ENCODE assay signal across 13 cellular contexts in genomic region chr13:28611654-28612131, GRCh38. TPM values are rescaled to one million over a fixed set of nuclear protein-coding genes. Genes with fewer than 3 reads are reported as not detected.
DNase-seq lines count a peak whose midpoint lies in the region; ATAC-seq, FAIRE-seq and TF ChIP-seq lines count a peak whose summit lies in the region.
"Had no signal": no experiment of that assay in that cellular context is flagged by ENCODE, and none has a peak within 500 bp of the region (broad histone marks: within the 10 kb centered on the region; RNA-seq: fewer than 3 reads in every experiment).

No MANE protein-coding gene starts in this region.

- peak overlapping the region; percentile 70 for H2AFZ ChIP-seq in neuronal stem cell (ENCODE audit: low read length)

- no peak for FAIRE-seq in small intestine (lab: Jason Lieb, UNC)
- FAIRE-seq: GM12878, TTC549 had no signal

- no peak overlapping the region for H2BK5ac ChIP-seq in neuronal stem cell (ENCODE audit: low read length)

- H3K27ac ChIP-seq in neuronal stem cell (replicated peaks; ENCODE audit: low read length), result no peak overlapping the region
- no peak overlapping the region for H3K27ac ChIP-seq in esophagus muscularis mucosa (replicated peaks in 1 of 4)
- H3K27ac ChIP-seq in small intestine (ENCODE audit: low read depth in 1 of 2, low read length in 1 of 2), result no peak overlapping the region

- H3K4me3 ChIP-seq in NB4 (ENCODE audit: low read depth, low read length) (no peak overlapping the region), neuronal stem cell (ENCODE audit: low read length in 2 of 2) (no peak overlapping the region), esophagus muscularis mucosa (no peak overlapping the region), small intestine (ENCODE audit: low read depth in 1 of 2, low read length in 2 of 2) (no peak overlapping the region)
- H3K4me3 ChIP-seq: GM12878 had no signal

- no peaks in the 10 kb centered on the region for H3K27me3 ChIP-seq in neuronal stem cell (ENCODE audit: control insufficient read depth in 3 of 3, insufficient read depth in 3 of 3, low read depth in 1 of 3, low read length in 3 of 3)
- no peaks in the 10 kb centered on the region for H3K27me3 ChIP-seq in esophagus muscularis mucosa
- H3K27me3 ChIP-seq in small intestine (ENCODE audit: control insufficient read depth in 2 of 2, insufficient read depth in 2 of 2, low read length in 2 of 2), result no peaks in the 10 kb centered on the region

- H2BK12ac ChIP-seq in neuronal stem cell (ENCODE audit: low read length), result no peak overlapping the region

- no peak overlapping the region for H2AK5ac ChIP-seq in neuronal stem cell (ENCODE audit: low read depth, low read length)

- DNase-seq in activated naive CD4-positive, alpha-beta T cell treated with anti-CD3 and anti-CD28 coated beads, Interleukin-2, amount 50 U/mL, for 72 hours (ENCODE audit: low spot score in 2 of 2), result peak in 1 of 2 donors; percentile 8
- DNase-seq in activated naive CD4-positive, alpha-beta T cell (lab: John Stamatoyannopoulos, UW), result no peak
- peak; percentile 78 for DNase-seq in NB4 (ENCODE audit: low read depth)
- DNase-seq in amniotic epithelial cell (ENCODE audit: low read depth), result peak; percentile 55
- DNase-seq in neuronal stem cell (ENCODE audit: low spot score), result no peak
- DNase-seq in esophagus muscularis mucosa (ENCODE audit: extremely low spot score), result no peak
- no peak for DNase-seq in NAMALWA (ENCODE audit: low spot score)
- DNase-seq in small intestine, result no peak
- DNase-seq: NCI-H510A treated with DMSO at 0.1 percent for 48 hours had no signal

- peak; percentile 45 to 62 for ATAC-seq in activated naive CD4-positive, alpha-beta T cell treated with anti-CD3 and anti-CD28 coated beads, Interleukin-2, amount 50 U/mL, for 72 hours
- ATAC-seq: GM12878 had no signal

- TF ChIP-seq EP300 in esophagus muscularis mucosa (IDR thresholded peaks at IDR 0.05), result no peak

- no peak overlapping the region for H4K91ac ChIP-seq in neuronal stem cell (ENCODE audit: low read depth, low read length, poor library complexity)

- H3K27ac Mint-ChIP-seq in activated naive CD4-positive, alpha-beta T cell treated with anti-CD3 and anti-CD28 coated beads, Interleukin-2, amount 50 U/mL, for 72 hours, result peak overlapping the region; percentile 35 to 58
- H3K27ac Mint-ChIP-seq: activated naive CD4-positive, alpha-beta T cell treated with anti-CD3 and anti-CD28 coated beads, Interleukin-2, amount 50 U/mL, for 24 hours; B cell had no signal

- H3K4me2 ChIP-seq in neuronal stem cell (ENCODE audit: insufficient read depth, low read length, poor library complexity, severe bottlenecking), result no peak overlapping the region

- no peak overlapping the region for H3K23ac ChIP-seq in neuronal stem cell (ENCODE audit: low read depth, low read length, poor library complexity)

- H3K14ac ChIP-seq in neuronal stem cell (ENCODE audit: low read length), result no peak overlapping the region

- no peaks in the 10 kb centered on the region for H3K36me3 Mint-ChIP-seq in activated naive CD4-positive, alpha-beta T cell treated with anti-CD3 and anti-CD28 coated beads, Interleukin-2, amount 50 U/mL, for 72 hours
- H3K36me3 Mint-ChIP-seq: activated naive CD4-positive, alpha-beta T cell treated with anti-CD3 and anti-CD28 coated beads, Interleukin-2, amount 50 U/mL, for 24 hours had no signal

- H3K4me1 ChIP-seq in neuronal stem cell (ENCODE audit: control insufficient read depth in 2 of 2, insufficient read depth in 1 of 2, low read depth in 1 of 2, low read length in 2 of 2) (peaks cover 0 to 1% of the 10 kb centered on the region in 2 donors), esophagus muscularis mucosa (no peaks in the 10 kb centered on the region), small intestine (ENCODE audit: control insufficient read depth in 2 of 2, insufficient read depth in 1 of 2, low read depth in 1 of 2, low read length in 1 of 2) (no peaks in the 10 kb centered on the region)

- peaks cover 0 to 14% of the 10 kb centered on the region in 2 donors for H3K9me3 Mint-ChIP-seq in activated naive CD4-positive, alpha-beta T cell treated with anti-CD3 and anti-CD28 coated beads, Interleukin-2, amount 50 U/mL, for 72 hours
- H3K9me3 Mint-ChIP-seq: activated naive CD4-positive, alpha-beta T cell treated with anti-CD3 and anti-CD28 coated beads, Interleukin-2, amount 50 U/mL, for 24 hours had no signal

- H2BK15ac ChIP-seq in neuronal stem cell (ENCODE audit: low read length), result no peak overlapping the region

- H3K36me3 ChIP-seq in neuronal stem cell (replicated peaks in 1 of 2; ENCODE audit: control insufficient read depth in 2 of 2, insufficient read depth in 2 of 2, low read length in 2 of 2), result no peaks in the 10 kb centered on the region
- no peaks in the 10 kb centered on the region for H3K36me3 ChIP-seq in esophagus muscularis mucosa
- no peaks in the 10 kb centered on the region for H3K36me3 ChIP-seq in small intestine (ENCODE audit: control insufficient read depth in 2 of 2, insufficient read depth in 2 of 2, low read length in 2 of 2)

- TF ChIP-seq CTCF in NB4 (IDR thresholded peaks at IDR 0.05; ENCODE audit: low read depth, low read length), result no peak
- TF ChIP-seq CTCF in esophagus muscularis mucosa (IDR thresholded peaks at IDR 0.05), result no peak

- H3K18ac ChIP-seq in neuronal stem cell (ENCODE audit: low read length), result no peak overlapping the region

- no peak overlapping the region for H2BK120ac ChIP-seq in neuronal stem cell (ENCODE audit: low read depth, low read length)

- H3K79me1 ChIP-seq in neuronal stem cell (ENCODE audit: low read depth, low read length), result no peaks in the 10 kb centered on the region

- H3K9ac ChIP-seq in neuronal stem cell (ENCODE audit: low read depth, low read length, poor library complexity), result no peak overlapping the region

- no peak overlapping the region for H4K8ac ChIP-seq in neuronal stem cell (ENCODE audit: low read depth, low read length)

- whole genome bisulfite sequencing in neuronal stem cell (ENCODE audit: extremely low coverage in 2 of 2, insufficient read length in 2 of 2, insufficient replicate concordance in 1 of 2), 2 donors, result no CpG with 5 or more reads among the region's 7 CpGs
- 76% methylated on average over 7 of the region's 7 CpGs for WGBS in esophagus muscularis mucosa
- WGBS in small intestine, 3 donors, result 67 to 81% (median 74%) methylated on average over 7 of the region's 7 CpGs

- TF ChIP-seq POLR2A in NB4 (IDR thresholded peaks at IDR 0.05; ENCODE audit: extremely low read depth, insufficient read length) (no peak), esophagus muscularis mucosa (IDR thresholded peaks at IDR 0.05; ENCODE audit: low read depth) (no peak)

- H3K4ac ChIP-seq in neuronal stem cell (ENCODE audit: low read length), result no peak overlapping the region

- H3K9me3 ChIP-seq in neuronal stem cell (replicated peaks in 1 of 2; ENCODE audit: control insufficient read depth in 2 of 2, insufficient read depth in 1 of 2, low read depth in 1 of 2, low read length in 2 of 2), result no peaks in the 10 kb centered on the region
- no peaks in the 10 kb centered on the region for H3K9me3 ChIP-seq in esophagus muscularis mucosa
- H3K9me3 ChIP-seq in small intestine (ENCODE audit: control insufficient read depth, low read depth), result no peaks in the 10 kb centered on the region

- intact Hi-C loops in esophagus muscularis mucosa (cut with DNase I), result no loop called here

RNA-seq across cellular contexts. Expression of gene POMP, which starts 47.2 kb away (rescaled TPM):
- 100 to 1,000 TPM; 101 to 110 TPM for total RNA-seq in activated naive CD4-positive, alpha-beta T cell treated with anti-CD3 and anti-CD28 coated beads, Interleukin-2, amount 50 U/mL, for 72 hours
- 98.2 TPM for polyA plus RNA-seq in neuronal stem cell (2013, experiment 1 of 2)
- 95.9 TPM for polyA plus RNA-seq in neuronal stem cell (2013, experiment 2 of 2)
- 10 to 100 TPM; 42.7 to 83.3 (median 55.4) TPM for total RNA-seq in esophagus muscularis mucosa
- polyA plus RNA-seq in small intestine, result 100 to 1,000 TPM in 2 of 3 donors, 10 to 100 TPM in 1; 94.5 to 121 (median 115) TPM

Comparison
In these comparisons a context has a peak if more than half of its experiments do, and no peak if none do; other contexts are left out.
1. DNase-seq: peak in NB4 (single experiment) and amniotic epithelial cell (single experiment); none in activated naive CD4-positive, alpha-beta T cell (0 of 4), neuronal stem cell (single experiment), esophagus muscularis mucosa (single experiment), NAMALWA (single experiment) and small intestine (single experiment).